In the genomic region with DNA sequence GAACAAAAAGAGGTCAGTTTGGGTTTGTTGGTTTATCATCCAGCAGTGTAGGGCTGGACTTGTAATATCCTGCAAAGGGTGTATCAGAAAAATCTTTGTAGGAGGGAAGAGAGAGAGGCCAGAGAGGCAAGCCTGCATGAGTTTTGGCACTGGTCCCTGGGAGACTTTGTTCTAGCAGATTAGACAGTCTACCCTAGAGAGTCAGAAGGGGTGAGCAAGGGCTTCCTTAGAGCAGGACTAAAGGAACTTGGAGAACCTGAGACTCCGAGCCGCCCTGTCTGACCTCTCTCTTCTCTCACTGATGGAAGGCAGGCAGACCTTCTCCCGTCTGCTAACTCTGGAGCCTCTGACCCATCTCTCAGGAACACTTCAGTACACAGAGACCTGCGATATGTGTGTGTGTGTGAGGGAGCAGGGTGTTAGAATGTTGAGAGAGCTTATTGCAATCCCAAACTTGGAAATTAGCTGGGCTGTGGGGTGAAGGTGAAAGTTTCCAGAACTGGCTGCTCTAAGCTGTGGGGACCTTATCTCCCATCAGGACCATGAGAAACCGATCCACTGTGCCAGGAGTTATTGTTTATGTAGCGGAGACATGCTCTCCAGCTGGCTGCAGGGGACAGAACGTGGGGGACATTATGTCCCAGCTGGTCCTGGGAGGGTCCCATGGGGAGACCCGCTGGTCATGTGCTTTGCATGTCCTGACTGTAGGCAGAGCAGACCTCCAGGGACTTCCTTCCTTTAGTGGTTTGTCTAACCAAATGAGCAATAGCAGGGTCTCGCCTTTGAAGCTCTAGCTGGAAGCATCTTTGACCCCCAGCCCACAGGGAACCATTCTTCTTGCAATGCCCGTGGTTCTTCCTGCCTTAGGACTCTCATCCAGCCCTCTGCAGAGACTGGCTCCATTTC, we compare ENCODE assay signal across 13 cellular contexts. TPM values are rescaled to one million over a fixed set of nuclear protein-coding genes. Genes with fewer than 3 reads are reported as not detected.
DNase-seq lines count a peak whose midpoint lies in the region; ATAC-seq, FAIRE-seq and TF ChIP-seq lines count a peak whose summit lies in the region.
"Had no signal": no experiment of that assay in that cellular context is flagged by ENCODE, and none has a peak within 500 bp of the region (broad histone marks: within the 10 kb centered on the region; RNA-seq: fewer than 3 reads in every experiment).

No MANE protein-coding gene starts in this region.

- H3K4me2 ChIP-seq in neural progenitor cell = no peak overlapping the region

- TF ChIP-seq CTCF in body of pancreas (IDR thresholded peaks at IDR 0.05) (no peak), heart left ventricle (IDR thresholded peaks at IDR 0.05) (no peak), neural progenitor cell (IDR thresholded peaks at IDR 0.05) (no peak)

- H2AFZ ChIP-seq in neural progenitor cell (replicated peaks) = no peak overlapping the region

- H3K4me1 Mint-ChIP-seq in neural progenitor cell = peaks cover 6% of the 10 kb centered on the region

- intact Hi-C loops in body of pancreas (cut with DNase I) = no loop called here
- intact Hi-C loops in heart left ventricle (cut with DNase I) = loop anchor here in 5 of 10 donors (1.0 to 5.0 kb wide), 4 partner anchors 42 to 323 kb away; a partner anchor contains a TSS

- no peaks in the 10 kb centered on the region for H3K9me3 ChIP-seq in body of pancreas
- no peaks in the 10 kb centered on the region for H3K9me3 ChIP-seq in heart left ventricle
- H3K9me3 ChIP-seq in neural progenitor cell (ENCODE audit: low read depth) = no peaks in the 10 kb centered on the region

- H3K4me3 ChIP-seq in body of pancreas (no peak overlapping the region), heart left ventricle (peak overlapping the region in 1 of 12 donors; percentile 0), neural progenitor cell (no peak overlapping the region)

- peaks cover 2% of the 10 kb centered on the region for H3K27me3 Mint-ChIP-seq in neural progenitor cell (ENCODE audit: insufficient read depth, low read depth)

- no peak overlapping the region for H3K9ac ChIP-seq in neural progenitor cell

- WGBS in body of pancreas, 2 donors = 40 to 49% methylated on average over 6 to 8 of the region's 10 CpGs
- 8 to 25% (median 13%) methylated on average over 7 to 10 of the region's 10 CpGs for WGBS in heart left ventricle, 4 donors

- no peaks in the 10 kb centered on the region for H3K79me2 ChIP-seq in neural progenitor cell (ENCODE audit: low read depth)

- peak; percentile 59 for ATAC-seq in body of pancreas
- peak; percentile 70 to 89 (median 78) for ATAC-seq in heart left ventricle

- H3K27me3 ChIP-seq in body of pancreas (no peaks in the 10 kb centered on the region), heart left ventricle (no peaks in the 10 kb centered on the region), neural progenitor cell (no peaks in the 10 kb centered on the region)

- H3K27ac ChIP-seq in body of pancreas (no peak overlapping the region), heart left ventricle (peak overlapping the region; percentile 45 to 94 (median 83)), neural progenitor cell (no peak overlapping the region)

- peak overlapping the region; percentile 42 for H3K27ac Mint-ChIP-seq in neural progenitor cell

- H3K4me3 Mint-ChIP-seq in neural progenitor cell = no peak overlapping the region

- H3K36me3 Mint-ChIP-seq in neural progenitor cell = no peaks in the 10 kb centered on the region

- TF ChIP-seq POLR2A in body of pancreas (IDR thresholded peaks at IDR 0.05) (no peak), heart left ventricle (IDR thresholded peaks at IDR 0.05) (no peak), GM12892 (IDR thresholded peaks at IDR 0.05; ENCODE audit: low read depth, low read length) (no peak)

- H3K4me1 ChIP-seq in body of pancreas (no peaks in the 10 kb centered on the region), heart left ventricle (peaks cover 37 to 97% (median 69%) of the 10 kb centered on the region in 12 donors), neural progenitor cell (no peaks in the 10 kb centered on the region)

- FAIRE-seq in GM12892 (lab: Jason Lieb, UNC) = no peak
- FAIRE-seq: GM12891, urothelium cell line had no signal

- peak in 3 of 4 donors; percentile 30 to 55 (median 43) for DNase-seq in body of pancreas
- DNase-seq in heart left ventricle = peak; percentile 70 to 89 (median 82)
- no peak for DNase-seq in neural progenitor cell (ENCODE audit: low spot score)
- peak; percentile 80 for DNase-seq in ureter (ENCODE audit: low spot score)
- DNase-seq in cerebellar nuclear complex (lab: John Stamatoyannopoulos, UW) = no peak
- no peak for DNase-seq in GM12892 (ENCODE audit: insufficient read length)
- DNase-seq in EL = no peak
- DNase-seq: activated CD4-positive, alpha-beta T cell treated with anti-CD3 and anti-CD28 coated beads for 4 hours; activated gamma-delta T cell treated with Interleukin-2 at 50 U/mL for 16 hours; NCI-H510A; SHP77 treated with DMSO at 0.1 percent for 48 hours had no signal

- H4K20me1 ChIP-seq in neural progenitor cell (ENCODE audit: low read depth) = no peaks in the 10 kb centered on the region

- no peaks in the 10 kb centered on the region for H3F3A ChIP-seq in neural progenitor cell (ENCODE audit: low read depth)

- H3K9me3 Mint-ChIP-seq in neural progenitor cell = no peaks in the 10 kb centered on the region

- H3K36me3 ChIP-seq in body of pancreas (replicated peaks in 1 of 2; ENCODE audit: insufficient read depth in 1 of 2, low read depth in 2 of 2) = no peaks in the 10 kb centered on the region
- H3K36me3 ChIP-seq in heart left ventricle = peaks cover 0 to 62% (median 56%) of the 10 kb centered on the region in 9 donors
- H3K36me3 ChIP-seq in neural progenitor cell = no peaks in the 10 kb centered on the region

RNA-seq across cellular contexts. Expression of a gene that starts 51.1 kb away (rescaled TPM):
- total RNA-seq in body of pancreas (100 to 1,000 TPM; 149 to 280 TPM), heart left ventricle (100 to 1,000 TPM; 121 to 629 (median 187) TPM), neural progenitor cell (ENCODE audit: low replicate concordance) (6.3 and 6.9 TPM in 2 replicates), ureter (279 TPM)
- polyA plus RNA-seq in heart left ventricle = 100 to 1,000 TPM; 112 to 137 TPM
- not detected for polyA plus RNA-seq in GM12892 (2012; ENCODE audit: missing spikeins)

Comparison
In these comparisons a context has a peak if more than half of its experiments do, and no peak if none do; other contexts are left out.
1. DNase-seq: peak in body of pancreas (3 of 4), heart left ventricle (5 of 5) and ureter (single experiment); none in neural progenitor cell (single experiment), cerebellar nuclear complex (0 of 2), GM12892 (single experiment) and EL (single experiment).
2. H3K27ac ChIP-seq: peak in heart left ventricle (12 of 12); none in body of pancreas (0 of 4) and neural progenitor cell (single experiment).
3. RNA of a gene that starts 51.1 kb away (total RNA-seq): 149 to 280 TPM in body of pancreas, 279 TPM in ureter (single experiment) and 121 to 629 TPM in heart left ventricle; 6.3 to 6.9 TPM in neural progenitor cell; every median in the first group is over 10 times any median in the second.